ENCODE assay signal across 1 cellular context in genomic region chr12:68163546-68164210, GRCh38.
TF ChIP-seq lines count a peak whose summit lies in the region.

No MANE protein-coding gene starts in this region.

TF ChIP-seq in GM23338, 12 proteins besides CTCF, POLR2A, EP300 and RAD21 (continued from another document):
- TF ChIP-seq EZH2 (IDR thresholded peaks at IDR 0.05; ENCODE audit: low read depth, unreplicated experiment) (no peak), ZNF114 (CRISPR knock-in tag; IDR thresholded peaks at IDR 0.05) (no peak), ZNF331 (CRISPR knock-in tag; IDR thresholded peaks at IDR 0.05; ENCODE audit: low read depth) (no peak)
TF ChIP-seq in GM23338: peak in this region for 0.
